In genomic region chr5:123752576-123752975, GRCh38 we compare ENCODE assay signal across 11 cellular contexts.
DNase-seq lines count a peak whose midpoint lies in the region; ATAC-seq and TF ChIP-seq lines count a peak whose summit lies in the region.
"Had no signal": no experiment of that assay in that cellular context is flagged by ENCODE, and none has a peak within 500 bp of the region (broad histone marks: within the 10 kb centered on the region; RNA-seq: fewer than 3 reads in every experiment).

No MANE protein-coding gene starts in this region.

- CTCF ChIA-PET in T-cell (lab: Charles Lee), result no interaction called here

- no peak for ATAC-seq in HG02840 (IDR thresholded peaks at IDR 0.05; ENCODE audit: low FRiP score, unreplicated experiment)
- no peak for ATAC-seq in T-cell (replicated peaks in 1 of 4)
- ATAC-seq: K562 had no signal

- H3K4me2 ChIP-seq in mesenchymal stem cell (ENCODE audit: low read length, poor library complexity, severe bottlenecking), result no peak overlapping the region

- WGBS in endodermal cell (ENCODE audit: insufficient coverage in 1 of 2, insufficient read length in 1 of 2), 2 experiments, result 92 to 93% methylated on average over 5 of the region's 5 CpGs
- WGBS in mesenchymal stem cell, result 49% methylated on average over 5 of the region's 5 CpGs

- H2AK5ac ChIP-seq in mesenchymal stem cell (ENCODE audit: low read length, severe bottlenecking), result no peak overlapping the region

- H3K36me3 ChIP-seq in endodermal cell (ENCODE audit: control insufficient read depth, insufficient read depth, low read length) (no peaks in the 10 kb centered on the region), mesenchymal stem cell (ENCODE audit: control insufficient read depth in 1 of 2, insufficient read depth in 2 of 2, low read depth in 1 of 2, low read length in 2 of 2) (no peaks in the 10 kb centered on the region)
- H3K36me3 ChIP-seq: BE2C had no signal

- no peaks in the 10 kb centered on the region for H3K4me1 Mint-ChIP-seq in endodermal cell
- no peaks in the 10 kb centered on the region for H3K4me1 Mint-ChIP-seq in T-cell

- H4K91ac ChIP-seq in mesenchymal stem cell (ENCODE audit: low read length), result no peak overlapping the region

- H2BK12ac ChIP-seq in mesenchymal stem cell (ENCODE audit: low read length in 2 of 2), result peak overlapping the region in 1 of 2 experiments; percentile 93

- H3K4me3 Mint-ChIP-seq in endodermal cell (no peak overlapping the region), T-cell (no peak overlapping the region)
- H3K4me3 Mint-ChIP-seq: dendritic cell treated with granulocyte-macrophage colony-stimulating factor and Interleukin-4, amounts not matched to agents 40 ng/mL and 50 ng/mL, for 4 days had no signal

- no peaks in the 10 kb centered on the region for H3K36me3 Mint-ChIP-seq in endodermal cell (ENCODE audit: low read depth)
- H3K36me3 Mint-ChIP-seq in T-cell, result no peaks in the 10 kb centered on the region

- DNase-seq in A172 (ENCODE audit: low spot score) (peak; percentile 40), LoVo (ENCODE audit: low spot score) (peak; percentile 25), endodermal cell (no peak), mesenchymal stem cell (peak; percentile 89), NCI-H82 treated with DMSO at 0.1 percent for 48 hours (lab: John Stamatoyannopoulos, UW; ENCODE audit: unreplicated experiment) (no peak), T-cell (no peak)
- no peak for DNase-seq in activated effector memory CD4-positive, alpha-beta T cell treated with anti-CD3 and anti-CD28 coated beads, Interleukin-2, amount 50 U/mL, for 16 hours
- DNase-seq: BE2C had no signal

- no peaks in the 10 kb centered on the region for H3K27me3 Mint-ChIP-seq in endodermal cell (ENCODE audit: insufficient read depth)
- no peaks in the 10 kb centered on the region for H3K27me3 Mint-ChIP-seq in T-cell
- H3K27me3 Mint-ChIP-seq: dendritic cell treated with granulocyte-macrophage colony-stimulating factor and Interleukin-4, amounts not matched to agents 40 ng/mL and 50 ng/mL, for 4 days had no signal

- H4K8ac ChIP-seq in mesenchymal stem cell (ENCODE audit: low read length), result no peak overlapping the region

- H3K79me1 ChIP-seq in mesenchymal stem cell (replicated peaks; ENCODE audit: low read length, poor library complexity, severe bottlenecking), result no peaks in the 10 kb centered on the region

- H2BK15ac ChIP-seq in mesenchymal stem cell (ENCODE audit: low read depth, poor library complexity, severe bottlenecking), result no peak overlapping the region

- POLR2A ChIA-PET in T-cell (lab: Charles Lee), result no interaction called here

- H3K27ac Mint-ChIP-seq in endodermal cell, result no peak overlapping the region
- no peak overlapping the region for H3K27ac Mint-ChIP-seq in T-cell
- H3K27ac Mint-ChIP-seq: dendritic cell treated with granulocyte-macrophage colony-stimulating factor and Interleukin-4, amounts not matched to agents 40 ng/mL and 50 ng/mL, for 4 days had no signal

- H3K18ac ChIP-seq in mesenchymal stem cell (ENCODE audit: low read depth in 1 of 2, low read length in 2 of 2), result peak overlapping the region in 1 of 2 experiments; percentile 83

- H3K9me3 Mint-ChIP-seq in endodermal cell, result no peaks in the 10 kb centered on the region
- H3K9me3 Mint-ChIP-seq in T-cell, result no peaks in the 10 kb centered on the region
- H3K9me3 Mint-ChIP-seq: dendritic cell treated with granulocyte-macrophage colony-stimulating factor and Interleukin-4, amounts not matched to agents 40 ng/mL and 50 ng/mL, for 4 days had no signal

- no peak overlapping the region for H3K4ac ChIP-seq in mesenchymal stem cell (ENCODE audit: low read depth in 1 of 2, low read length in 2 of 2)

- H2BK5ac ChIP-seq in mesenchymal stem cell (ENCODE audit: low read depth, low read length, poor library complexity, severe bottlenecking), result no peak overlapping the region

- H3K27ac ChIP-seq in endodermal cell (ENCODE audit: low read depth, low read length) (peak overlapping the region; percentile 51), mesenchymal stem cell (ENCODE audit: low read length, poor library complexity, severe bottlenecking) (peak overlapping the region; percentile 87)

- H3K4me3 ChIP-seq in endodermal cell (ENCODE audit: low read length), result no peak overlapping the region
- H3K4me3 ChIP-seq in mesenchymal stem cell (ENCODE audit: insufficient read depth in 1 of 2, low read depth in 1 of 2, low read length in 2 of 2), result no peak overlapping the region
- H3K4me3 ChIP-seq: K562 had no signal

- H2AFZ ChIP-seq in mesenchymal stem cell (ENCODE audit: low read depth, low read length), result no peak overlapping the region

- H3K14ac ChIP-seq in mesenchymal stem cell (ENCODE audit: low read length in 2 of 2), result no peak overlapping the region

- H3K23ac ChIP-seq in mesenchymal stem cell (ENCODE audit: low read length in 2 of 2), result no peak overlapping the region

- H3K27me3 ChIP-seq in endodermal cell (ENCODE audit: control insufficient read depth, insufficient read depth, low read length, poor library complexity, severe bottlenecking) (no peaks in the 10 kb centered on the region), mesenchymal stem cell (ENCODE audit: control insufficient read depth in 1 of 2, insufficient read depth in 1 of 2, low read length in 2 of 2) (no peaks in the 10 kb centered on the region)
- H3K27me3 ChIP-seq: BE2C had no signal

- H3K9ac ChIP-seq in endodermal cell (ENCODE audit: extremely low read depth, low read length, poor library complexity, severe bottlenecking) (no peak overlapping the region), mesenchymal stem cell (ENCODE audit: low read length) (peak overlapping the region; percentile 86)

- no peak overlapping the region for H2BK120ac ChIP-seq in mesenchymal stem cell (ENCODE audit: low read depth, low read length)

- TF ChIP-seq CTCF in endodermal cell (conservative IDR thresholded peaks at IDR 0.05), result no peak

- H3K4me1 ChIP-seq in endodermal cell (ENCODE audit: control insufficient read depth, insufficient read depth, low read length), result no peaks in the 10 kb centered on the region
- H3K4me1 ChIP-seq in mesenchymal stem cell (ENCODE audit: control insufficient read depth, insufficient read depth, low read depth, low read length), result no peaks in the 10 kb centered on the region
- H3K4me1 ChIP-seq: BE2C had no signal

- H3K9me3 ChIP-seq in endodermal cell (ENCODE audit: control insufficient read depth, low read length) (no peaks in the 10 kb centered on the region), mesenchymal stem cell (ENCODE audit: control insufficient read depth, low read length) (no peaks in the 10 kb centered on the region)
- H3K9me3 ChIP-seq: BE2C had no signal

Comparison
In these comparisons a context has a peak if more than half of its experiments do, and no peak if none do; other contexts are left out.
1. DNase-seq: peak in A172 (single experiment), LoVo (single experiment) and mesenchymal stem cell (single experiment); none in endodermal cell (single experiment), NCI-H82 treated with DMSO at 0.1 percent for 48 hours (single experiment), T-cell (0 of 34) and activated effector memory CD4-positive, alpha-beta T cell treated with anti-CD3 and anti-CD28 coated beads, Interleukin-2, amount 50 U/mL, for 16 hours (single experiment).